Comparison of ENCODE assay signal across 10 cellular contexts in genomic region chrX:37745835-37746234, GRCh38. TPM values are rescaled to one million over a fixed set of nuclear protein-coding genes. Genes with fewer than 3 reads are reported as not detected.
DNase-seq lines count a peak whose midpoint lies in the region; ATAC-seq and TF ChIP-seq lines count a peak whose summit lies in the region.
"Had no signal": no experiment of that assay in that cellular context is flagged by ENCODE, and none has a peak within 500 bp of the region (broad histone marks: within the 10 kb centered on the region; RNA-seq: fewer than 3 reads in every experiment).

No MANE protein-coding gene starts in this region.

- H3K4me1 ChIP-seq in thyroid gland: no peaks in the 10 kb centered on the region
- no peaks in the 10 kb centered on the region for H3K4me1 ChIP-seq in gastrocnemius medialis
- H3K4me1 ChIP-seq: prostate gland had no signal

- no peaks in the 10 kb centered on the region for H3K36me3 ChIP-seq in thyroid gland
- no peaks in the 10 kb centered on the region for H3K36me3 ChIP-seq in gastrocnemius medialis
- H3K36me3 ChIP-seq: prostate gland had no signal

- no peak for DNase-seq in effector memory CD8-positive, alpha-beta T cell
- no peak for DNase-seq in thyroid gland
- DNase-seq in type B pancreatic cell (ENCODE audit: extremely low spot score, unreplicated experiment): no peak
- DNase-seq in gastrocnemius medialis: no peak
- no peak for DNase-seq in NCI-H1092 treated with DMSO at 0.1 percent for 48 hours (lab: John Stamatoyannopoulos, UW)

- H3K27ac ChIP-seq in thyroid gland (no peak overlapping the region), gastrocnemius medialis (no peak overlapping the region)
- H3K27ac ChIP-seq: KMS-11, prostate gland had no signal

- no peaks in the 10 kb centered on the region for H3K36me3 Mint-ChIP-seq in effector memory CD8-positive, alpha-beta T cell (ENCODE audit: insufficient read depth)
- no peaks in the 10 kb centered on the region for H3K36me3 Mint-ChIP-seq in type B pancreatic cell

- no peaks in the 10 kb centered on the region for H3K9me3 Mint-ChIP-seq in effector memory CD8-positive, alpha-beta T cell
- no peaks in the 10 kb centered on the region for H3K9me3 Mint-ChIP-seq in type B pancreatic cell

- TF ChIP-seq CTCF in thyroid gland (IDR thresholded peaks at IDR 0.05): no peak
- no peak for TF ChIP-seq CTCF in type B pancreatic cell (conservative IDR thresholded peaks at IDR 0.05)
- no peak for TF ChIP-seq CTCF in gastrocnemius medialis (IDR thresholded peaks at IDR 0.05 in 4 of 5, conservative IDR thresholded peaks at IDR 0.05 in 1 of 5)

- in situ Hi-C loops in gastrocnemius medialis (cut with MboI; ENCODE audit: low sequenced_read_pairs in 4 of 4): loop anchor here in 1 of 4 donors (10.0 kb wide), 1 partner anchor 79 kb away; no protein-coding TSS in a partner anchor

- peaks cover 11 to 14% of the 10 kb centered on the region in 2 donors for H3K4me1 Mint-ChIP-seq in effector memory CD8-positive, alpha-beta T cell (ENCODE audit: low read depth in 2 of 2)
- H3K4me1 Mint-ChIP-seq in type B pancreatic cell (ENCODE audit: unreplicated experiment): no peaks in the 10 kb centered on the region

- H3K27ac Mint-ChIP-seq in effector memory CD8-positive, alpha-beta T cell: peak overlapping the region in 1 of 2 donors; percentile 57
- H3K27ac Mint-ChIP-seq in type B pancreatic cell: no peak overlapping the region

- H3K27me3 ChIP-seq in thyroid gland (no peaks in the 10 kb centered on the region), gastrocnemius medialis (no peaks in the 10 kb centered on the region)

- H3K27me3 Mint-ChIP-seq in effector memory CD8-positive, alpha-beta T cell: no peaks in the 10 kb centered on the region
- no peaks in the 10 kb centered on the region for H3K27me3 Mint-ChIP-seq in type B pancreatic cell

- TF ChIP-seq POLR2A in thyroid gland (IDR thresholded peaks at IDR 0.05) (no peak), gastrocnemius medialis (IDR thresholded peaks at IDR 0.05) (no peak)

- WGBS in thyroid gland, 2 donors: 90% methylated on average over 1 of the region's 1 CpG; no CpG with 5 or more reads in 1 of the 2 donors

- H3K9me3 ChIP-seq in thyroid gland (no peaks in the 10 kb centered on the region), gastrocnemius medialis (no peaks in the 10 kb centered on the region)
- H3K9me3 ChIP-seq: prostate gland had no signal

- H3K4me3 Mint-ChIP-seq in effector memory CD8-positive, alpha-beta T cell: no peak overlapping the region
- no peak overlapping the region for H3K4me3 Mint-ChIP-seq in type B pancreatic cell

- intact Hi-C loops in thyroid gland (cut with DNase I) (no loop called here), gastrocnemius medialis (cut with DNase I; ENCODE audit: low total_unique reads) (loop anchor here (1.0 to 10.0 kb wide), 2 partner anchors 79 to 579 kb away; partner anchors contain the start of gene RPGR)

- ATAC-seq in GM18858 (IDR thresholded peaks at IDR 0.05; ENCODE audit: unreplicated experiment) (peak; percentile 22), GM21526 (IDR thresholded peaks at IDR 0.05; ENCODE audit: low FRiP score, unreplicated experiment) (peak; percentile 41), HG03378 (IDR thresholded peaks at IDR 0.05; ENCODE audit: unreplicated experiment) (peak; percentile 22), gastrocnemius medialis (no peak)
- peak; percentile 24 for ATAC-seq in effector memory CD8-positive, alpha-beta T cell (replicated peaks)

- H3K4me3 ChIP-seq in thyroid gland (replicated peaks in 1 of 3): no peak overlapping the region
- H3K4me3 ChIP-seq in gastrocnemius medialis: no peak overlapping the region
- H3K4me3 ChIP-seq: prostate gland had no signal

RNA-seq across cellular contexts. Expression of gene CYBB, which starts 34.0 kb away (rescaled TPM):
- total RNA-seq in thyroid gland (10 to 100 TPM in 2 of 4 donors, 1 to 10 TPM in 2; 6.9 to 18.9 (median 10.9) TPM), type B pancreatic cell (ENCODE audit: low replicate concordance) (0.17 TPM in 2 replicates), gastrocnemius medialis (1 to 10 TPM; 1.8 to 6.7 (median 5.1) TPM)

Comparison
In these comparisons a context has a peak if more than half of its experiments do, and no peak if none do; other contexts are left out.
1. ATAC-seq: peak in GM18858 (single experiment), GM21526 (single experiment), HG03378 (single experiment) and effector memory CD8-positive, alpha-beta T cell (single experiment); none in gastrocnemius medialis (0 of 2).